In the genomic region with DNA sequence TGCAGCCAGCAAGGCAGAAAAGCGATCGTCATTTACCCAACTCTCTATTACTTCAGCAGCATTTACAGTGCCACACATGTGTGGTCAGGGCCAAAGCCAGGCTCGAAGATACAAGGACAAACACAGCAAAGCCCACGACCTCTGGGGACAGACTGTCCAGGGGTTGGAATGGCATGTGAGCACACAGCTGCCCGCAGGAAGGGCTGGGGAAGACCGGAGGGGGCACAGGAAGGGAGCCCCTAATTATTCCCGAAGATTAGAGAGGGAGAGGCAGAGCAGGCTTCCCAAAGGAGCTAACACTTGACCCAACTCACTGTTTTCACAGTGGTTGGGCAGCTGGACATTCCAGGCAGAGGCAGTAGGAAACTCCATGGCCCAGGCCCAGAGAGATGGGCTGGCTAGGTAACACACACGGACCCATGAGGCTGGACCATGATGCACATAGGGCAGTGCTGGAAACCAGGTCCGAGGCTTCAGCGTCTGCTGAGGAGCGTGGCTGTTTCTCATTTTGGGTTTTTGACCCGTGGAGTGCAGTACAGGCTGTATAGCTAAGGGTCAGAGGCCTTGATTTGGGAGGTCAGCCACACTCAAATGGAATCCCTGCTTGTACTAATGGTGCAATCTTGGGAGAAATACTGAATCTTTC, we compare ENCODE assay signal across 1 cellular context.
A peak's percentile ranks its signal among the peaks of the same experiment; 100 is the strongest.
TF ChIP-seq lines count a peak whose summit lies in the region.

No MANE protein-coding gene starts in this region.

TF ChIP-seq in HepG2, 621 proteins besides CTCF, POLR2A, EP300 and RAD21 (continued from another document):
- TF ChIP-seq, protein P1, sequence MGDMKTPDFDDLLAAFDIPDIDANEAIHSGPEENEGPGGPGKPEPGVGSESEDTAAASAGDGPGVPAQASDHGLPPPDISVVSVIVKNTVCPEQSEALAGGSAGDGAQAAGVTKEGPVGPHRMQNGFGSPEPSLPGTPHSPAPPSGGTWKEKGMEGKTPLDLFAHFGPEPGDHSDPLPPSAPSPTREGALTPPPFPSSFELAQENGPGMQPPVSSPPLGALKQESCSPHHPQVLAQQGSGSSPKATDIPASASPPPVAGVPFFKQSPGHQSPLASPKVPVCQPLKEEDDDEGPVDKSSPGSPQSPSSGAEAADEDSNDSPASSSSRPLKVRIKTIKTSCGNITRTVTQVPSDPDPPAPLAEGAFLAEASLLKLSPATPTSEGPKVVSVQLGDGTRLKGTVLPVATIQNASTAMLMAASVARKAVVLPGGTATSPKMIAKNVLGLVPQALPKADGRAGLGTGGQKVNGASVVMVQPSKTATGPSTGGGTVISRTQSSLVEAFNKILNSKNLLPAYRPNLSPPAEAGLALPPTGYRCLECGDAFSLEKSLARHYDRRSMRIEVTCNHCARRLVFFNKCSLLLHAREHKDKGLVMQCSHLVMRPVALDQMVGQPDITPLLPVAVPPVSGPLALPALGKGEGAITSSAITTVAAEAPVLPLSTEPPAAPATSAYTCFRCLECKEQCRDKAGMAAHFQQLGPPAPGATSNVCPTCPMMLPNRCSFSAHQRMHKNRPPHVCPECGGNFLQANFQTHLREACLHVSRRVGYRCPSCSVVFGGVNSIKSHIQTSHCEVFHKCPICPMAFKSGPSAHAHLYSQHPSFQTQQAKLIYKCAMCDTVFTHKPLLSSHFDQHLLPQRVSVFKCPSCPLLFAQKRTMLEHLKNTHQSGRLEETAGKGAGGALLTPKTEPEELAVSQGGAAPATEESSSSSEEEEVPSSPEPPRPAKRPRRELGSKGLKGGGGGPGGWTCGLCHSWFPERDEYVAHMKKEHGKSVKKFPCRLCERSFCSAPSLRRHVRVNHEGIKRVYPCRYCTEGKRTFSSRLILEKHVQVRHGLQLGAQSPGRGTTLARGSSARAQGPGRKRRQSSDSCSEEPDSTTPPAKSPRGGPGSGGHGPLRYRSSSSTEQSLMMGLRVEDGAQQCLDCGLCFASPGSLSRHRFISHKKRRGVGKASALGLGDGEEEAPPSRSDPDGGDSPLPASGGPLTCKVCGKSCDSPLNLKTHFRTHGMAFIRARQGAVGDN (CRISPR knock-in tag; IDR thresholded peaks at IDR 0.05), result peak; percentile 43
- TF ChIP-seq PTBP1 (IDR thresholded peaks at IDR 0.05; ENCODE audit: low read depth, low read length, poor library complexity, severe bottlenecking) (no peak), HNRNPL (IDR thresholded peaks at IDR 0.05; ENCODE audit: low read depth, low read length) (no peak), ZBTB42 (CRISPR knock-in tag; IDR thresholded peaks at IDR 0.05) (no peak), ZNF792 (CRISPR knock-in tag; IDR thresholded peaks at IDR 0.05) (no peak), GATA4 (IDR thresholded peaks at IDR 0.05; ENCODE audit: borderline replicate concordance, low read depth) (no peak), MED1 (CRISPR knock-in tag; IDR thresholded peaks at IDR 0.05) (no peak), ZNF780A (CRISPR knock-in tag; IDR thresholded peaks at IDR 0.05) (no peak), TBL1XR1 (IDR thresholded peaks at IDR 0.05; ENCODE audit: borderline replicate concordance, low read length, partially characterized antibody) (no peak), HNF4A (CRISPR knock-in tag; IDR thresholded peaks at IDR 0.05) (0 out of 2 replicates have a peak, but pooled peaks have one; percentile 38), SRSF1 (optimal IDR thresholded peaks at IDR 0.05; ENCODE audit: low read depth, low read length) (no peak), JUN (CRISPR knock-in tag; IDR thresholded peaks at IDR 0.05) (no peak), MATR3 (CRISPR knock-in tag; IDR thresholded peaks at IDR 0.05) (no peak)
